In genomic region chr11:95147364-95147905, GRCh38 we compare ENCODE assay signal across 1 cellular context.
TF ChIP-seq lines count a peak whose summit lies in the region.

No MANE protein-coding gene starts in this region.

TF ChIP-seq in K562, 482 proteins besides CTCF, POLR2A, EP300 and RAD21 (continued from another document and continues in another):
- TF ChIP-seq NCOA1 (IDR thresholded peaks at IDR 0.05; ENCODE audit: low read depth) (peak; percentile 73; the same call in 1 of the 2 replicates), CTBP1 (IDR thresholded peaks at IDR 0.05; ENCODE audit: borderline replicate concordance) (peak; percentile 93), BACH1 (tag; IDR thresholded peaks at IDR 0.05) (peak; percentile 80), RAD51 (IDR thresholded peaks at IDR 0.05; ENCODE audit: borderline replicate concordance, low read depth) (no peak), RNF2 (IDR thresholded peaks at IDR 0.05) (peak; percentile 74; the same call in 1 of the 2 replicates), BCOR (IDR thresholded peaks at IDR 0.05) (no peak; the same call in 1 of the 2 replicates), ZNF584 (CRISPR knock-in tag; IDR thresholded peaks at IDR 0.05; ENCODE audit: low read depth) (no peak), AFF1 (IDR thresholded peaks at IDR 0.05; ENCODE audit: low read depth in 1 of 2, partially characterized antibody in 2 of 2) (peak in 1 of 2 experiments; percentile 83), TRIM28 (IDR thresholded peaks at IDR 0.05) (no peak), ZNF146 (CRISPR knock-in tag; IDR thresholded peaks at IDR 0.05; ENCODE audit: unreplicated experiment) (no peak), PTTG1 (tag; IDR thresholded peaks at IDR 0.05; ENCODE audit: low read depth) (no peak), GATA2 (CRISPR knock-in tag; IDR thresholded peaks at IDR 0.05) (peak; percentile 66), BRCA1 (IDR thresholded peaks at IDR 0.05) (no peak), BRCA1 (CRISPR knock-in tag; IDR thresholded peaks at IDR 0.05) (no peak), JUNB (CRISPR knock-in tag; conservative IDR thresholded peaks at IDR 0.05) (peak; percentile 90), RBBP5 (IDR thresholded peaks at IDR 0.05; ENCODE audit: borderline replicate concordance, insufficient read depth, low read length, poor library complexity, severe bottlenecking) (no peak), BCL6 (CRISPR knock-in tag; IDR thresholded peaks at IDR 0.05) (no peak), MBD2 (IDR thresholded peaks at IDR 0.05; ENCODE audit: borderline replicate concordance, low read depth) (peak; percentile 67), KLF16 (IDR thresholded peaks at IDR 0.05) (peak; percentile 82), L3MBTL2 (IDR thresholded peaks at IDR 0.05) (peak; percentile 50; the same call in 1 of the 2 replicates), HMGXB4 (CRISPR knock-in tag; IDR thresholded peaks at IDR 0.05) (no peak), SAFB2 (IDR thresholded peaks at IDR 0.05; ENCODE audit: borderline replicate concordance, low read depth, low read length, severe bottlenecking) (no peak), ATF7 (IDR thresholded peaks at IDR 0.05) (peak; percentile 71; the same call in 1 of the 2 replicates), RNF219 (CRISPR knock-in tag; IDR thresholded peaks at IDR 0.05) (no peak), POLR2AphosphoS5 (IDR thresholded peaks at IDR 0.05; ENCODE audit: control insufficient read depth, insufficient read depth, low read depth, low read length) (peak; percentile 88), ZNF589 (CRISPR knock-in tag; IDR thresholded peaks at IDR 0.05; ENCODE audit: low read depth) (no peak; the same call in 1 of the 2 replicates), ARID3A (IDR thresholded peaks at IDR 0.05; ENCODE audit: borderline replicate concordance, low read depth, low read length) (peak; percentile 85; the same call in 1 of the 2 replicates), HSF4 (CRISPR knock-in tag; IDR thresholded peaks at IDR 0.05; ENCODE audit: borderline replicate concordance) (no peak), JUN (IDR thresholded peaks at IDR 0.05; ENCODE audit: borderline replicate concordance, low read depth, low read length) (peak; percentile 98), JUN (CRISPR knock-in tag; IDR thresholded peaks at IDR 0.05; ENCODE audit: borderline replicate concordance) (no peak; the same call in 1 of the 2 replicates), ZNF347 (CRISPR knock-in tag; IDR thresholded peaks at IDR 0.05; ENCODE audit: low read depth) (no peak), KLF13 (tag; IDR thresholded peaks at IDR 0.05; ENCODE audit: borderline replicate concordance, low read depth) (no peak), NEUROD1 (IDR thresholded peaks at IDR 0.05; ENCODE audit: borderline replicate concordance, low read depth, low read length, partially characterized antibody) (peak; percentile 76), ZNF778 (CRISPR knock-in tag; IDR thresholded peaks at IDR 0.05) (no peak), SMARCA4 (IDR thresholded peaks at IDR 0.05) (peak; percentile 98), RBM17 (IDR thresholded peaks at IDR 0.05; ENCODE audit: borderline replicate concordance, low read depth, low read length) (no peak), ZNF668 (CRISPR knock-in tag; IDR thresholded peaks at IDR 0.05) (no peak), TEAD4 (IDR thresholded peaks at IDR 0.05; ENCODE audit: low read length) (peak; percentile 96), TEAD4 (CRISPR knock-in tag; IDR thresholded peaks at IDR 0.05; ENCODE audit: borderline replicate concordance) (no peak), EP400 (IDR thresholded peaks at IDR 0.05) (peak; percentile 48), POLR3G (IDR thresholded peaks at IDR 0.05; ENCODE audit: extremely low read depth, insufficient read length, insufficient replicate concordance) (no peak), MCM3 (IDR thresholded peaks at IDR 0.05) (no peak), MAFG (tag; conservative IDR thresholded peaks at IDR 0.05) (peak; percentile 98), THRB (CRISPR knock-in tag; conservative IDR thresholded peaks at IDR 0.05) (no peak), GTF2E2 (tag; IDR thresholded peaks at IDR 0.05) (no peak), FOXK1 (CRISPR knock-in tag; IDR thresholded peaks at IDR 0.05; ENCODE audit: borderline replicate concordance) (no peak), PHF8 (IDR thresholded peaks at IDR 0.05; ENCODE audit: borderline replicate concordance, low read length) (no peak), PML (IDR thresholded peaks at IDR 0.05; ENCODE audit: low read length) (peak; percentile 90), CBFB (CRISPR knock-in tag; IDR thresholded peaks at IDR 0.05) (no peak), DACH1 (IDR thresholded peaks at IDR 0.05; ENCODE audit: partially characterized antibody) (peak; percentile 88)
- TF ChIP-seq, protein P1, sequence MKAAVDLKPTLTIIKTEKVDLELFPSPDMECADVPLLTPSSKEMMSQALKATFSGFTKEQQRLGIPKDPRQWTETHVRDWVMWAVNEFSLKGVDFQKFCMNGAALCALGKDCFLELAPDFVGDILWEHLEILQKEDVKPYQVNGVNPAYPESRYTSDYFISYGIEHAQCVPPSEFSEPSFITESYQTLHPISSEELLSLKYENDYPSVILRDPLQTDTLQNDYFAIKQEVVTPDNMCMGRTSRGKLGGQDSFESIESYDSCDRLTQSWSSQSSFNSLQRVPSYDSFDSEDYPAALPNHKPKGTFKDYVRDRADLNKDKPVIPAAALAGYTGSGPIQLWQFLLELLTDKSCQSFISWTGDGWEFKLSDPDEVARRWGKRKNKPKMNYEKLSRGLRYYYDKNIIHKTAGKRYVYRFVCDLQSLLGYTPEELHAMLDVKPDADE (conservative IDR thresholded peaks at IDR 0.05; ENCODE audit: control insufficient read depth, low read depth, low read length), result peak; percentile 60; the same call in 1 of the 2 replicates
- TF ChIP-seq, protein P2, sequence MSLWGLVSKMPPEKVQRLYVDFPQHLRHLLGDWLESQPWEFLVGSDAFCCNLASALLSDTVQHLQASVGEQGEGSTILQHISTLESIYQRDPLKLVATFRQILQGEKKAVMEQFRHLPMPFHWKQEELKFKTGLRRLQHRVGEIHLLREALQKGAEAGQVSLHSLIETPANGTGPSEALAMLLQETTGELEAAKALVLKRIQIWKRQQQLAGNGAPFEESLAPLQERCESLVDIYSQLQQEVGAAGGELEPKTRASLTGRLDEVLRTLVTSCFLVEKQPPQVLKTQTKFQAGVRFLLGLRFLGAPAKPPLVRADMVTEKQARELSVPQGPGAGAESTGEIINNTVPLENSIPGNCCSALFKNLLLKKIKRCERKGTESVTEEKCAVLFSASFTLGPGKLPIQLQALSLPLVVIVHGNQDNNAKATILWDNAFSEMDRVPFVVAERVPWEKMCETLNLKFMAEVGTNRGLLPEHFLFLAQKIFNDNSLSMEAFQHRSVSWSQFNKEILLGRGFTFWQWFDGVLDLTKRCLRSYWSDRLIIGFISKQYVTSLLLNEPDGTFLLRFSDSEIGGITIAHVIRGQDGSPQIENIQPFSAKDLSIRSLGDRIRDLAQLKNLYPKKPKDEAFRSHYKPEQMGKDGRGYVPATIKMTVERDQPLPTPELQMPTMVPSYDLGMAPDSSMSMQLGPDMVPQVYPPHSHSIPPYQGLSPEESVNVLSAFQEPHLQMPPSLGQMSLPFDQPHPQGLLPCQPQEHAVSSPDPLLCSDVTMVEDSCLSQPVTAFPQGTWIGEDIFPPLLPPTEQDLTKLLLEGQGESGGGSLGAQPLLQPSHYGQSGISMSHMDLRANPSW (CRISPR knock-in tag; IDR thresholded peaks at IDR 0.05), result no peak
- TF ChIP-seq, protein P3, sequence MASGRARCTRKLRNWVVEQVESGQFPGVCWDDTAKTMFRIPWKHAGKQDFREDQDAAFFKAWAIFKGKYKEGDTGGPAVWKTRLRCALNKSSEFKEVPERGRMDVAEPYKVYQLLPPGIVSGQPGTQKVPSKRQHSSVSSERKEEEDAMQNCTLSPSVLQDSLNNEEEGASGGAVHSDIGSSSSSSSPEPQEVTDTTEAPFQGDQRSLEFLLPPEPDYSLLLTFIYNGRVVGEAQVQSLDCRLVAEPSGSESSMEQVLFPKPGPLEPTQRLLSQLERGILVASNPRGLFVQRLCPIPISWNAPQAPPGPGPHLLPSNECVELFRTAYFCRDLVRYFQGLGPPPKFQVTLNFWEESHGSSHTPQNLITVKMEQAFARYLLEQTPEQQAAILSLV (tag; IDR thresholded peaks at IDR 0.05), result no peak
- TF ChIP-seq, protein P4, sequence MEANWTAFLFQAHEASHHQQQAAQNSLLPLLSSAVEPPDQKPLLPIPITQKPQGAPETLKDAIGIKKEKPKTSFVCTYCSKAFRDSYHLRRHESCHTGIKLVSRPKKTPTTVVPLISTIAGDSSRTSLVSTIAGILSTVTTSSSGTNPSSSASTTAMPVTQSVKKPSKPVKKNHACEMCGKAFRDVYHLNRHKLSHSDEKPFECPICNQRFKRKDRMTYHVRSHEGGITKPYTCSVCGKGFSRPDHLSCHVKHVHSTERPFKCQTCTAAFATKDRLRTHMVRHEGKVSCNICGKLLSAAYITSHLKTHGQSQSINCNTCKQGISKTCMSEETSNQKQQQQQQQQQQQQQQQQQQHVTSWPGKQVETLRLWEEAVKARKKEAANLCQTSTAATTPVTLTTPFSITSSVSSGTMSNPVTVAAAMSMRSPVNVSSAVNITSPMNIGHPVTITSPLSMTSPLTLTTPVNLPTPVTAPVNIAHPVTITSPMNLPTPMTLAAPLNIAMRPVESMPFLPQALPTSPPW (CRISPR knock-in tag; IDR thresholded peaks at IDR 0.05), result no peak
